30 cellular contexts compared by ENCODE assay signal in the genomic region with DNA sequence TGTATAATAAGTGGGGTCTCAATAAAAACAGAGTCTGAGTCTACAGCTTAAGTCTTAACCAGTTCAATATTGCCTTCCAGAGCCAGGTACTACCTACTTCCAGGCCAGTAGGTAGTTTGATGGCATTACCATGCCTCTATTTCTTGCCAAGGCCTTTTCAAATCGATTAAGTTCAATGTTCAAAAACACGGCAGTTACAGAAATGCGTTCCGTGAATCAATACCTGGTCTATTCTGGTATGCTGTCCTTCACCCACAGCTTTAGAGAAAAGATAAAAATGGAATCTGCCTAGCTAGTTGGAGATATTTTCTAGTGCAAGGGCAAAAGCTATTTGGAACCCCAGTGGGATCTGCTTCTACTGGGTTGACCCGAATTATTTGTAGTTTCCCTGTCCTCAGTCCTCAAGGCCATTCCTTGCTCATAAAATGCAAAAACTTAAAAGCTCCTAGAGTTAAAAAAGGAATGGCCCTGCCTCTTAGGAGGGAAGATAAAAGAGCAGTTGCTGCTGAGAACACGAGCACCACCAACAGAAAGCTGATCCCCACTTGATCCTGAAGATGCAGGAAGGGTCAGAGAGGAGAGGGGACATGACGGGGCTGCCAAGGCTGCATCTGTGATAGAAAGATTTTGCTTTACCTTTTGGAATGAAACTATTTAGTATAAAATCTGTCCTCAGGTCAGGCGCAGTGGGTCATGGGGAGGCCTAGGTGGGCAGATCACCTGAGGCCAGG.
"Had no signal": no experiment of that assay in that cellular context is flagged by ENCODE, and none has a peak within 500 bp of the region (broad histone marks: within the 10 kb centered on the region; RNA-seq: fewer than 3 reads in every experiment).

No MANE protein-coding gene starts in this region.

- H3K27ac Mint-ChIP-seq: activated CD4-positive, alpha-beta memory T cell treated with anti-CD3 and anti-CD28 coated beads for 36 hours; activated CD4-positive, alpha-beta T cell treated with anti-CD3 and anti-CD28 coated beads for 36 hours; activated CD4-positive, alpha-beta T cell treated with anti-CD3 and anti-CD28 coated beads, Interleukin-2, amount 10 ng/mL, durations not matched to agents 24 days and 14 days; activated CD8-positive, alpha-beta memory T cell treated with anti-CD3 and anti-CD28 coated beads, Interleukin-2, amount 10 ng/mL, durations not matched to agents 7 days and 5 days; activated CD8-positive, alpha-beta T cell treated with anti-CD3 and anti-CD28 coated beads, Interleukin-2, amount 10 ng/mL, durations not matched to agents 7 days and 5 days; activated naive CD4-positive, alpha-beta T cell treated with anti-CD3 and anti-CD28 coated beads for 36 hours; activated naive CD4-positive, alpha-beta T cell treated with anti-CD3 and anti-CD28 coated beads, Interleukin-2, amount 50 U/mL, for 24 hours; activated naive CD8-positive, alpha-beta T cell treated with anti-CD3 and anti-CD28 coated beads for 36 hours; activated naive CD8-positive, alpha-beta T cell treated with anti-CD3 and anti-CD28 coated beads, Interleukin-2, amount 50 U/mL, for 24 hours; activated T-helper 1 cell treated with anti-CD3 and anti-CD28 coated beads, Interleukin-12 subunit alpha, Interleukin-12 subunit beta, Interleukin-2, Interleukin-4 antibody, amounts not matched to agents 30 ng/mL and 10 ng/mL and 1 ng/mL, durations not matched to agents 14 hours and 24 hours and 36 hours; activated T-helper 2 cell treated with anti-CD3 and anti-CD28 coated beads, Interferon-gamma antibody, Interleukin-2, Interleukin-4, amounts not matched to agents 10 μg/mL and 5 μg/mL and 100 μg/mL, durations not matched to agents 14 hours and 24 hours and 36 hours; effector memory CD8-positive, alpha-beta T cell; T-helper 17 cell had no signal

- H3K27ac ChIP-seq: adrenal gland, esophagus muscularis mucosa, foreskin keratinocyte, gastrocnemius medialis had no signal

- H3K4me1 ChIP-seq: adrenal gland, esophagus muscularis mucosa, gastrocnemius medialis had no signal

- H3K27me3 ChIP-seq: adrenal gland, esophagus muscularis mucosa, foreskin keratinocyte, gastrocnemius medialis had no signal

- H3K4me3 ChIP-seq: adrenal gland, esophagus muscularis mucosa, gastrocnemius medialis had no signal

- ATAC-seq: activated CD4-positive, alpha-beta T cell treated with anti-CD3 and anti-CD28 coated beads for 36 hours; activated CD8-positive, alpha-beta memory T cell treated with anti-CD3 and anti-CD28 coated beads, Interleukin-2, amount 10 ng/mL, durations not matched to agents 7 days and 5 days; activated CD8-positive, alpha-beta T cell treated with anti-CD3 and anti-CD28 coated beads, Interleukin-2, amount 10 ng/mL, durations not matched to agents 7 days and 5 days; activated naive CD8-positive, alpha-beta T cell treated with anti-CD3 and anti-CD28 coated beads, Interleukin-2, amount 50 U/mL, for 24 hours; effector memory CD8-positive, alpha-beta T cell; foreskin keratinocyte; gastrocnemius medialis; T-helper 17 cell had no signal

- H3K36me3 Mint-ChIP-seq: activated naive CD4-positive, alpha-beta T cell treated with anti-CD3 and anti-CD28 coated beads, Interleukin-2, amount 50 U/mL, for 24 hours; activated naive CD8-positive, alpha-beta T cell treated with anti-CD3 and anti-CD28 coated beads for 36 hours had no signal

- H3K4me3 Mint-ChIP-seq: activated CD4-positive, alpha-beta memory T cell treated with anti-CD3 and anti-CD28 coated beads for 36 hours; activated CD4-positive, alpha-beta T cell treated with anti-CD3 and anti-CD28 coated beads for 36 hours; activated CD4-positive, alpha-beta T cell treated with anti-CD3 and anti-CD28 coated beads, Interleukin-2, amount 10 ng/mL, durations not matched to agents 24 days and 14 days; activated CD8-positive, alpha-beta memory T cell treated with anti-CD3 and anti-CD28 coated beads, Interleukin-2, amount 10 ng/mL, durations not matched to agents 7 days and 5 days; activated CD8-positive, alpha-beta T cell treated with anti-CD3 and anti-CD28 coated beads, Interleukin-2, amount 10 ng/mL, durations not matched to agents 7 days and 5 days; activated naive CD4-positive, alpha-beta T cell treated with anti-CD3 and anti-CD28 coated beads for 36 hours; activated naive CD4-positive, alpha-beta T cell treated with anti-CD3 and anti-CD28 coated beads, Interleukin-2, amount 50 U/mL, for 24 hours; activated naive CD8-positive, alpha-beta T cell treated with anti-CD3 and anti-CD28 coated beads for 36 hours; activated naive CD8-positive, alpha-beta T cell treated with anti-CD3 and anti-CD28 coated beads, Interleukin-2, amount 50 U/mL, for 24 hours; activated T-helper 1 cell treated with anti-CD3 and anti-CD28 coated beads, Interleukin-12 subunit alpha, Interleukin-12 subunit beta, Interleukin-2, Interleukin-4 antibody, amounts not matched to agents 30 ng/mL and 10 ng/mL and 1 ng/mL, durations not matched to agents 14 hours and 24 hours and 36 hours; effector memory CD8-positive, alpha-beta T cell; T-helper 17 cell had no signal

- DNase-seq: activated CD4-positive, alpha-beta memory T cell treated with anti-CD3 and anti-CD28 coated beads for 36 hours; activated CD4-positive, alpha-beta T cell treated with anti-CD3 and anti-CD28 coated beads for 36 hours; activated CD4-positive, alpha-beta T cell treated with anti-CD3 and anti-CD28 coated beads, Interleukin-2, amount 10 ng/mL, durations not matched to agents 24 days and 14 days; activated CD4-positive, CD25-positive, alpha-beta regulatory T cell; activated CD4-positive, CD25-positive, alpha-beta regulatory T cell treated with anti-CD3 and anti-CD28 coated beads, Interleukin-2, amount 50 U/mL, for 72 hours; activated CD8-positive, alpha-beta memory T cell treated with anti-CD3 and anti-CD28 coated beads, Interleukin-2, amount 10 ng/mL, durations not matched to agents 7 days and 5 days; activated CD8-positive, alpha-beta memory T cell treated with anti-CD3 and anti-CD28 coated beads, Interleukin-2, amount 50 U/mL, for 4 hours; activated CD8-positive, alpha-beta T cell treated with anti-CD3 and anti-CD28 coated beads, Interleukin-2, amount 10 ng/mL, durations not matched to agents 7 days and 5 days; activated effector memory CD4-positive, alpha-beta T cell treated with anti-CD3 and anti-CD28 coated beads, Interleukin-2, amount 50 U/mL, for 16 hours; activated naive CD4-positive, alpha-beta T cell treated with anti-CD3 and anti-CD28 coated beads for 36 hours; activated naive CD8-positive, alpha-beta T cell treated with anti-CD3 and anti-CD28 coated beads for 36 hours; activated naive CD8-positive, alpha-beta T cell treated with anti-CD3 and anti-CD28 coated beads, Interleukin-2, amount 50 U/mL, for 24 hours; activated T-cell treated with anti-CD3 and anti-CD28 coated beads, Interleukin-2, amount 50 U/mL, for 1 hour; activated T-cell treated with anti-CD3 and anti-CD28 coated beads, Interleukin-2, amount 50 U/mL, for 48 hours; adrenal gland; caudate nucleus; cortex of kidney; dermis blood vessel endothelial cell; effector CD4-positive, alpha-beta T cell; effector memory CD8-positive, alpha-beta T cell; erythroblast; foreskin keratinocyte; gastrocnemius medialis; glutamatergic neuron; T-helper 1 cell; T-helper 17 cell had no signal

- H3K9me3 Mint-ChIP-seq: activated CD4-positive, alpha-beta T cell treated with anti-CD3 and anti-CD28 coated beads, Interleukin-2, amount 10 ng/mL, durations not matched to agents 24 days and 14 days; activated naive CD4-positive, alpha-beta T cell treated with anti-CD3 and anti-CD28 coated beads, Interleukin-2, amount 50 U/mL, for 24 hours; activated naive CD8-positive, alpha-beta T cell treated with anti-CD3 and anti-CD28 coated beads for 36 hours; effector memory CD8-positive, alpha-beta T cell had no signal

- H3K36me3 ChIP-seq: adrenal gland, esophagus muscularis mucosa, gastrocnemius medialis had no signal

- H3K4me1 Mint-ChIP-seq: activated CD4-positive, alpha-beta T cell treated with anti-CD3 and anti-CD28 coated beads, Interleukin-2, amount 10 ng/mL, durations not matched to agents 24 days and 14 days; activated naive CD4-positive, alpha-beta T cell treated with anti-CD3 and anti-CD28 coated beads, Interleukin-2, amount 50 U/mL, for 24 hours; activated naive CD8-positive, alpha-beta T cell treated with anti-CD3 and anti-CD28 coated beads for 36 hours; T-helper 17 cell had no signal

- H3K9me3 ChIP-seq: adrenal gland, esophagus muscularis mucosa, gastrocnemius medialis had no signal
